Comparison of ENCODE assay signal across 1 cellular context in the genomic region with DNA sequence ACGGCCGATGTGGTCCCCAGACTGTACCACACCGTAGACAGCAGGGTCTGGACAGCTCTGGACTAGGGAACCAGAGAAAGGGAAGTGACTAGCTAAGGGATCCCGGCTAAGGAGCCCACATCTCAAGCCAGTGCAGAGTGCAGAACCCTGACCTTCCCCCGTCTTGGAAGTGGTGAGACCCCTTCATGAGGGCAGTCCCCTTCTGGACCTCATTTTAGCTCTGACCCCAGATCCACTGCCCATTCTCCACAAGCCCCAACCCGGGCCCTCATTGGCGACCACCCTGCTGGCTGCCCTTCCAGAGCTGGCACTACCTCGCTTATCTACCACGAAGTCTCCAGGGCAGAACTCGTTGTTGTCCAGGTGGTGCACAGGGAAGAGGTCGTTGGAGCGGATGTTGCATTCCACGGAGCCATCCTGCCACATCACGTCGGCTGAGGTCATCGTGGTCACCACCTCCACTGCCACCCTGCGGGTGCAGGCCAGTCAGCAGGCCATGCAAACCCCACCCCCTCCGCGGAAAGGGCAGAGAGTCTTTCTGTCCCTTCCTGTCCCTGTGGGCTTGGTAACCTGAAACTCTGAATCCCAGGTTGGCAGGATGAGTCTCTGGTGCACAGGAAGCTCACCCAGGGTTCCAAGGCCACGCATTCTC.
TF ChIP-seq lines count a peak whose summit lies in the region.

No MANE protein-coding gene starts in this region.

TF ChIP-seq in GM12878, 131 proteins besides CTCF, POLR2A, EP300 and RAD21:
- TF ChIP-seq TBL1XR1 (IDR thresholded peaks at IDR 0.05; ENCODE audit: low read depth, low read length) (no peak), YY1 (IDR thresholded peaks at IDR 0.05; ENCODE audit: low read depth, low read length) (no peak), STAT3 (IDR thresholded peaks at IDR 0.05; ENCODE audit: low read depth, low read length) (no peak), ZNF24 (IDR thresholded peaks at IDR 0.05) (no peak), BRCA1 (IDR thresholded peaks at IDR 0.05; ENCODE audit: low read depth, low read length) (no peak), SIN3A (IDR thresholded peaks at IDR 0.05; ENCODE audit: low read depth, low read length) (no peak), MYC (IDR thresholded peaks at IDR 0.05; ENCODE audit: insufficient read depth, insufficient read length, insufficient replicate concordance, low read length, severe bottlenecking) (no peak)
- TF ChIP-seq, protein P1, sequence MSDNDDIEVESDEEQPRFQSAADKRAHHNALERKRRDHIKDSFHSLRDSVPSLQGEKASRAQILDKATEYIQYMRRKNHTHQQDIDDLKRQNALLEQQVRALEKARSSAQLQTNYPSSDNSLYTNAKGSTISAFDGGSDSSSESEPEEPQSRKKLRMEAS (IDR thresholded peaks at IDR 0.05; ENCODE audit: low read depth, low read length): no peak
